In genomic region chr9:35593581-35593980, GRCh38 we compare ENCODE assay signal across 11 cellular contexts. TPM values are rescaled to one million over a fixed set of nuclear protein-coding genes. Genes with fewer than 3 reads are reported as not detected.
"Had no signal": no experiment of that assay in that cellular context is flagged by ENCODE, and none has a peak within 500 bp of the region (broad histone marks: within the 10 kb centered on the region; RNA-seq: fewer than 3 reads in every experiment).

No MANE protein-coding gene starts in this region.

- H3K27me3 Mint-ChIP-seq: IgD-negative memory B cell had no signal

- H3K4me1 Mint-ChIP-seq: GM23338, H9, IgD-negative memory B cell had no signal

- H3K4me2 ChIP-seq: GM23338, KMS-11 had no signal

- DNase-seq: H9, HFFc6, KBM-7 had no signal

- H3K27ac Mint-ChIP-seq: GM23338, H9, HFFc6, IgD-negative memory B cell had no signal

- H3K27ac ChIP-seq: KMS-11 had no signal

- H3K4me3 ChIP-seq: GM23338 had no signal

- FAIRE-seq: H1, H54, HTR-8/SVneo had no signal

- ATAC-seq: GM23338, HCT116 had no signal

- H3K4me3 Mint-ChIP-seq: GM23338, H9, HFFc6 had no signal

- H3K9ac ChIP-seq: KMS-11 had no signal

- H2AFZ ChIP-seq: GM23338 had no signal

RNA-seq across cellular contexts. Expression of gene CD72, which starts 24.6 kb away (rescaled TPM):
- total RNA-seq: HT-29 had no signal

RNA-seq across cellular contexts. Expression of gene SIT1, which starts 57.1 kb away (rescaled TPM):
- total RNA-seq: HFFc6, HT-29 had no signal
